In genomic region chr11:107050899-107051298, GRCh38 we compare ENCODE assay signal across 6 cellular contexts. TPM values are rescaled to one million over a fixed set of nuclear protein-coding genes. Genes with fewer than 3 reads are reported as not detected.
"Had no signal": no experiment of that assay in that cellular context is flagged by ENCODE, and none has a peak within 500 bp of the region (broad histone marks: within the 10 kb centered on the region; RNA-seq: fewer than 3 reads in every experiment).

No MANE protein-coding gene starts in this region.

RNA-seq across cellular contexts. Expression of gene GUCY1A2, which starts 32.6 kb away (rescaled TPM):
- total RNA-seq: activated naive CD4-positive, alpha-beta T cell treated with anti-CD3 and anti-CD28 coated beads for 36 hours; activated naive CD8-positive, alpha-beta T cell treated with anti-CD3 and anti-CD28 coated beads for 36 hours; activated naive CD8-positive, alpha-beta T cell treated with anti-CD3 and anti-CD28 coated beads, Interleukin-2, amount 10 ng/mL, durations not matched to agents 7 days and 5 days; activated T-cell treated with anti-CD3 and anti-CD28 coated beads, Interleukin-2, amount 50 U/mL, for 72 hours; activated T-helper 1 cell treated with anti-CD3 and anti-CD28 coated beads, Interleukin-12 subunit alpha, Interleukin-12 subunit beta, Interleukin-2, Interleukin-4 antibody, amounts not matched to agents 30 ng/mL and 10 ng/mL and 1 ng/mL, durations not matched to agents 14 hours and 24 hours and 36 hours; bronchial epithelial cell had no signal
